8 cellular contexts compared by ENCODE assay signal in the genomic region with DNA sequence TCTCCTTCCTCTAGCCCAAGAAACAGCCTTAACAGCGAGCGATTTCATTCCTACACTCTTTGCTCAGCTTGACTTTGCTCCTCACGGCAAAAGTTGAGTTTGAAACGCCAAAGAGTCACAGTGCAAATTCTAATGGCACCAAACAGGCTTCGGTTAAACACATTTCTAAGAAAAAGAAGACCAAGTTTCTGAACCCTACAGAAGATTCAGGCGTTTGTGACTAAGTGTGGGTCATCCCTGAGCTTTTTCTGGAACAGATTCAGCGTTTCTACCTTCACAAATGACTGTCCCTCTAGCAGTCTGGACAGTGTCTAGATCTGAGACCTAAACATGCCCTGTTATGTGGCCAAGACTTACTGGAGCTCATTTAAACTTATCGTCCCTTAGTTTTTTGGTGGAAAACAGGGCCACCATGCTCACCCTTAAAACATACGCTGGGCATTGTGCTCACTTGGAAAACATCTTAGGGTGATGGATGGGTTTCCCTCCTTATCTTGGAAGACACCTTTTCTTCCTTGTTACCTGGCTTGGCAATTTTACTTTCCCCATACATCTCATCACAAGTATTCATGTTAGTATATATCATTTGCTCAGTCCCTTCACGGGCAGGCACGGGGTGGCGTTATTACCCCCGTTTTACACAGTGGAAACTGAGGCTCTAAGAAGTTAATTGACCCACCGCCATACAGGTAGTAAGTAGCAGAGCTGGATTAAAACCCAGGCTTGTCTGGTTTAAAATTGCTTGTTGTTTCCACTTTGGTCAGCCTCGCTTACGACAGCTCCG. TPM values are rescaled to one million over a fixed set of nuclear protein-coding genes. Genes with fewer than 3 reads are reported as not detected.
DNase-seq lines count a peak whose midpoint lies in the region; ATAC-seq, FAIRE-seq and TF ChIP-seq lines count a peak whose summit lies in the region.

No MANE protein-coding gene starts in this region.

- POLR2A ChIA-PET in A549 (lab: Yijun Ruan, JAX): interaction anchor here (1.1 to 1.6 kb wide), 2 partner anchors 13 to 16 kb away, joined by 3 to 5 read pairs; no protein-coding TSS in a partner anchor

- H3K4me3 ChIP-seq in A549: peak overlapping the region; percentile 94
- H3K4me3 ChIP-seq in HUES64 (ENCODE audit: low read length): peak overlapping the region; percentile 99
- peak overlapping the region; percentile 82 to 98 (median 91) for H3K4me3 ChIP-seq in breast epithelium
- H3K4me3 ChIP-seq in lower lobe of right lung: peak overlapping the region; percentile 85
- H3K4me3 ChIP-seq in transverse colon: peak overlapping the region; percentile 68 to 89 (median 79)

- 39% methylated on average over 17 of the region's 17 CpGs for WGBS in A549 (ENCODE audit: missing lambda C conversion rate)
- 31% methylated on average over 17 of the region's 17 CpGs for WGBS in HUES64
- 26 to 38% methylated on average over 4 to 17 of the region's 17 CpGs for WGBS in transverse colon (ENCODE audit: low coverage in 1 of 2), 2 donors

- ATAC-seq in A549: peak in 1 of 2 experiments; percentile 3; a peak in 1 of 6 replicates
- no peak for ATAC-seq in lower lobe of right lung
- no peak for ATAC-seq in GM19467 (IDR thresholded peaks at IDR 0.05; ENCODE audit: unreplicated experiment)

- no peak for TF ChIP-seq RAD21 in A549 (conservative IDR thresholded peaks at IDR 0.05 in 1 of 2, IDR thresholded peaks at IDR 0.05 in 1 of 2)

- H3K27ac ChIP-seq in A549 (peak overlapping the region; percentile 86 to 93; a peak in 5 of 6 replicates), HUES64 (ENCODE audit: low read depth, low read length) (no peak overlapping the region), breast epithelium (peak overlapping the region; percentile 95 to 96), lower lobe of right lung (peak overlapping the region; percentile 87), transverse colon (peak overlapping the region; percentile 81 to 90 (median 86))

- no peak for FAIRE-seq in A549 (lab: Jason Lieb, UNC)

- TF ChIP-seq EP300 in A549 (IDR thresholded peaks at IDR 0.05): no peak
- no peak for TF ChIP-seq EP300 in transverse colon (IDR thresholded peaks at IDR 0.05; ENCODE audit: low read depth)

- TF ChIP-seq POLR2A in A549 (IDR thresholded peaks at IDR 0.05; ENCODE audit: low read length) (no peak), breast epithelium (IDR thresholded peaks at IDR 0.05) (no peak), transverse colon (IDR thresholded peaks at IDR 0.05) (no peak)

- no peak; the same call in 2 of the 3 replicates for TF ChIP-seq CTCF in A549 (IDR thresholded peaks at IDR 0.05)
- TF ChIP-seq CTCF in breast epithelium (IDR thresholded peaks at IDR 0.05): no peak
- no peak for TF ChIP-seq CTCF in lower lobe of right lung (IDR thresholded peaks at IDR 0.05)
- no peak for TF ChIP-seq CTCF in transverse colon (IDR thresholded peaks at IDR 0.05)

- peak overlapping the region; percentile 95 for H3K9ac ChIP-seq in HUES64 (ENCODE audit: low read depth, low read length)

- H3K9me3 ChIP-seq in A549 (no peaks in the 10 kb centered on the region), HUES64 (ENCODE audit: insufficient read depth, low read depth, low read length) (no peaks in the 10 kb centered on the region), breast epithelium (no peaks in the 10 kb centered on the region), lower lobe of right lung (no peaks in the 10 kb centered on the region), transverse colon (no peaks in the 10 kb centered on the region)

- H3K4me1 ChIP-seq in A549: peaks cover 26% of the 10 kb centered on the region
- peaks cover 26% of the 10 kb centered on the region for H3K4me1 ChIP-seq in HUES64 (ENCODE audit: insufficient read depth, low read length)
- peaks cover 2 to 32% of the 10 kb centered on the region in 2 donors for H3K4me1 ChIP-seq in breast epithelium
- H3K4me1 ChIP-seq in lower lobe of right lung: peaks cover 53% of the 10 kb centered on the region
- H3K4me1 ChIP-seq in transverse colon: peaks cover 5 to 47% (median 30%) of the 10 kb centered on the region in 4 donors

- intact Hi-C loops in breast epithelium (cut with DNase I; ENCODE audit: low total_unique reads): no loop called here
- intact Hi-C loops in lower lobe of right lung (cut with DNase I): no loop called here
- intact Hi-C loops in transverse colon (cut with DNase I; ENCODE audit: low total_unique reads): loop anchor here (5.0 kb wide), 1 partner anchor 40 kb away; no protein-coding TSS in a partner anchor

- no peak for DNase-seq in A549 (ENCODE audit: low read depth in 1 of 2, low spot score in 1 of 2)
- DNase-seq in breast epithelium (ENCODE audit: low spot score in 2 of 2): no peak
- DNase-seq in lower lobe of right lung: no peak
- DNase-seq in transverse colon: no peak
- no peak for DNase-seq in mucosa of gallbladder (ENCODE audit: low spot score)
- no peak for DNase-seq in stimulated activated CD4-positive, alpha-beta T cell treated with anti-CD3 and anti-CD28 coated beads, Interleukin-12 subunit alpha, Interleukin-12 subunit beta, amount 100 ng/mL, for 4 hours

- CTCF ChIA-PET in A549 (lab: Yijun Ruan, JAX): interaction anchor here (2.7 kb wide), 1 partner anchor 12 kb away, joined by 11 read pairs; no protein-coding TSS in a partner anchor

- H3K4me2 ChIP-seq in A549: peak overlapping the region; percentile 100

- in situ Hi-C loops in transverse colon (cut with MboI; ENCODE audit: low pct_ligation_motif_present in 1 of 4, low pct_unique_long_range_greater_than_20kb in 1 of 4, low sequenced_read_pairs in 3 of 4): no loop called here

- H3K27me3 ChIP-seq in HUES64 (ENCODE audit: insufficient read depth, low read length) (peaks cover 10% of the 10 kb centered on the region), breast epithelium (no peaks in the 10 kb centered on the region), lower lobe of right lung (ENCODE audit: low read depth) (no peaks in the 10 kb centered on the region), transverse colon (no peaks in the 10 kb centered on the region)

- no peaks in the 10 kb centered on the region; the same call in 1 of the 2 replicates for H3K36me3 ChIP-seq in HUES64 (ENCODE audit: insufficient read depth, low read length)
- H3K36me3 ChIP-seq in breast epithelium: no peaks in the 10 kb centered on the region
- no peaks in the 10 kb centered on the region for H3K36me3 ChIP-seq in lower lobe of right lung
- no peaks in the 10 kb centered on the region for H3K36me3 ChIP-seq in transverse colon

TF ChIP-seq in A549, 52 proteins besides CTCF, POLR2A, EP300 and RAD21 (continues in another document):
- no peak for TF ChIP-seq KDM1A (IDR thresholded peaks at IDR 0.05; ENCODE audit: low read depth)
- TF ChIP-seq HOXB5 (CRISPR knock-in tag; IDR thresholded peaks at IDR 0.05): no peak
- no peak for TF ChIP-seq CEBPB (IDR thresholded peaks at IDR 0.05)
- TF ChIP-seq, protein P1, sequence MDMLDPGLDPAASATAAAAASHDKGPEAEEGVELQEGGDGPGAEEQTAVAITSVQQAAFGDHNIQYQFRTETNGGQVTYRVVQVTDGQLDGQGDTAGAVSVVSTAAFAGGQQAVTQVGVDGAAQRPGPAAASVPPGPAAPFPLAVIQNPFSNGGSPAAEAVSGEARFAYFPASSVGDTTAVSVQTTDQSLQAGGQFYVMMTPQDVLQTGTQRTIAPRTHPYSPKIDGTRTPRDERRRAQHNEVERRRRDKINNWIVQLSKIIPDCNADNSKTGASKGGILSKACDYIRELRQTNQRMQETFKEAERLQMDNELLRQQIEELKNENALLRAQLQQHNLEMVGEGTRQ (IDR thresholded peaks at IDR 0.05): no peak
- TF ChIP-seq SMC3 (IDR thresholded peaks at IDR 0.05): no peak
- no peak for TF ChIP-seq RARB (CRISPR knock-in tag; IDR thresholded peaks at IDR 0.05)
- TF ChIP-seq HOXB13 (CRISPR knock-in tag; IDR thresholded peaks at IDR 0.05; ENCODE audit: low read depth): no peak
- no peak for TF ChIP-seq ZC3H11A (IDR thresholded peaks at IDR 0.05)
- no peak for TF ChIP-seq CHD2 (IDR thresholded peaks at IDR 0.05; ENCODE audit: low read length, partially characterized antibody)
- TF ChIP-seq ESRRA (IDR thresholded peaks at IDR 0.05; ENCODE audit: borderline replicate concordance, low read length): no peak
- no peak for TF ChIP-seq PHF8 (IDR thresholded peaks at IDR 0.05; ENCODE audit: borderline replicate concordance, low read depth)
- TF ChIP-seq BCL3 (IDR thresholded peaks at IDR 0.05): no peak
- TF ChIP-seq RCOR1 (IDR thresholded peaks at IDR 0.05; ENCODE audit: low read depth, low read length): no peak
- no peak for TF ChIP-seq TFCP2L1 (CRISPR knock-in tag; IDR thresholded peaks at IDR 0.05)
- no peak for TF ChIP-seq SREBF2 (IDR thresholded peaks at IDR 0.05)
- no peak for TF ChIP-seq PBX3 (IDR thresholded peaks at IDR 0.05)

RNA-seq across cellular contexts. Expression of gene C1orf198, which starts 1.0 kb away (rescaled TPM):
- polyA plus RNA-seq in A549 (2011; rRNA removed) (15.8 and 20.4 TPM in 2 replicates), A549 (2017; fragmentation: RNase III; extraction: RNeasy Plus Mini Kit Qiagen cat#74134 plus additional on column Dnase treatment) (10.9 to 12.0 TPM (median 11.1 TPM) in 3 replicates)
- polyA plus RNA-seq in A549 (2012; cell fraction: cytosol; rRNA removed): 13.6 and 17.1 TPM in 2 replicates
- polyA plus RNA-seq in A549 (2012; cell fraction: nucleus; rRNA removed): 11.3 and 12.8 TPM in 2 replicates
- 19.5 and 22.3 TPM in 2 replicates for polyA minus RNA-seq in A549 (2011; rRNA and poly(A)+ RNA removed)
- 30.5 TPM for polyA plus RNA-seq in HUES64 (2013, experiment 1 of 2)
- 34.6 TPM for polyA plus RNA-seq in HUES64 (2013, experiment 2 of 2)
- total RNA-seq in breast epithelium (100 to 1,000 TPM in 2 of 3 donors, 10 to 100 TPM in 1; 63.6 to 138 (median 124) TPM), lower lobe of right lung (101 TPM), transverse colon (10 to 100 TPM; 10.8 to 26.7 (median 18.2) TPM), mucosa of gallbladder (152 TPM)
